16 cellular contexts compared by ENCODE assay signal in genomic region chr6:38799529-38800184, GRCh38.
DNase-seq lines count a peak whose midpoint lies in the region; ATAC-seq, FAIRE-seq and TF ChIP-seq lines count a peak whose summit lies in the region.
"Had no signal": no experiment of that assay in that cellular context is flagged by ENCODE, and none has a peak within 500 bp of the region (broad histone marks: within the 10 kb centered on the region; RNA-seq: fewer than 3 reads in every experiment).

No MANE protein-coding gene starts in this region.

- no peak for FAIRE-seq in bronchial epithelial cell (lab: Jason Lieb, UNC)
- FAIRE-seq: GM12892, H54 had no signal

- ATAC-seq in RWPE2 (ENCODE audit: low read depth), result peak; percentile 90

- no peak for TF ChIP-seq POLR2A in erythroblast (IDR thresholded peaks at IDR 0.05; ENCODE audit: low read length)

- TF ChIP-seq CTCF in RWPE2 (IDR thresholded peaks at IDR 0.05; ENCODE audit: poor library complexity, severe bottlenecking) (no peak), bronchial epithelial cell (IDR thresholded peaks at IDR 0.05; ENCODE audit: insufficient read depth, low read length, severe bottlenecking) (no peak), nephron (IDR thresholded peaks at IDR 0.05; ENCODE audit: unreplicated experiment in 3 of 3) (no peak)

- H3K27me3 ChIP-seq in RWPE2 (ENCODE audit: insufficient read depth, poor library complexity, severe bottlenecking) (no peaks in the 10 kb centered on the region), bronchial epithelial cell (ENCODE audit: control insufficient read depth, insufficient read depth, low read length) (peaks cover 2% of the 10 kb centered on the region)
- H3K27me3 ChIP-seq: BLaER1 had no signal

- H3K27ac Mint-ChIP-seq in nephron, result peak overlapping the region in 2 of 3 experiments; percentile 4 to 49
- H3K27ac Mint-ChIP-seq: CD8-positive, alpha-beta memory T cell had no signal

- H3K36me3 Mint-ChIP-seq in nephron (ENCODE audit: low read depth), result no peaks in the 10 kb centered on the region
- H3K36me3 Mint-ChIP-seq: CD8-positive, alpha-beta memory T cell had no signal

- H3K9me3 Mint-ChIP-seq in nephron, result no peaks in the 10 kb centered on the region
- H3K9me3 Mint-ChIP-seq: CD8-positive, alpha-beta memory T cell had no signal

- H3K36me3 ChIP-seq in RWPE2 (ENCODE audit: low read depth) (no peaks in the 10 kb centered on the region), bronchial epithelial cell (ENCODE audit: control insufficient read depth, insufficient read depth, low read length) (no peaks in the 10 kb centered on the region)
- H3K36me3 ChIP-seq: BLaER1 had no signal

- H3K4me1 ChIP-seq in RWPE2 (ENCODE audit: insufficient read depth, poor library complexity, severe bottlenecking), result peaks cover 25% of the 10 kb centered on the region
- H3K4me1 ChIP-seq: BLaER1 had no signal

- peaks cover 3% of the 10 kb centered on the region for H3K27me3 Mint-ChIP-seq in nephron (ENCODE audit: low read depth)

- no peaks in the 10 kb centered on the region for H3K9me3 ChIP-seq in RWPE2 (ENCODE audit: severe bottlenecking)
- H3K9me3 ChIP-seq: BLaER1 had no signal

- H3K4me3 ChIP-seq in RWPE2 (ENCODE audit: severe bottlenecking), result no peak overlapping the region
- H3K4me3 ChIP-seq in bronchial epithelial cell (ENCODE audit: low read depth, low read length), result no peak overlapping the region
- H3K4me3 ChIP-seq: BLaER1 had no signal

- no peak overlapping the region for H3K4me3 Mint-ChIP-seq in nephron
- H3K4me3 Mint-ChIP-seq: CD8-positive, alpha-beta memory T cell had no signal

- peak overlapping the region; percentile 79 for H3K27ac ChIP-seq in RWPE2 (ENCODE audit: poor library complexity, severe bottlenecking)
- H3K27ac ChIP-seq: BLaER1 had no signal

- DNase-seq in MV-4-11 (lab: John Stamatoyannopoulos, UW), result peak; percentile 43
- DNase-seq in RWPE2 (ENCODE audit: low spot score), result no peak
- peak; percentile 84 for DNase-seq in bronchial epithelial cell (ENCODE audit: low read depth)
- DNase-seq in activated CD8-positive, alpha-beta memory T cell treated with anti-CD3 and anti-CD28 coated beads, Interleukin-2, amount 50 U/mL, for 4 hours, result no peak
- no peak for DNase-seq in erythroblast (lab: John Stamatoyannopoulos, UW)
- DNase-seq in foreskin melanocyte, result no peak
- DNase-seq: CD8-positive, alpha-beta memory T cell; DMS53; NCI-H187 treated with DMSO at 0.1 percent for 48 hours; NCI-H345; NCI-H524 treated with DMSO at 0.1 percent for 48 hours; SIG-M5 had no signal

- H3K4me1 Mint-ChIP-seq in nephron, result peaks cover 50% of the 10 kb centered on the region
- H3K4me1 Mint-ChIP-seq: CD8-positive, alpha-beta memory T cell had no signal

Comparison
In these comparisons a context has a peak if more than half of its experiments do, and no peak if none do; other contexts are left out.
1. DNase-seq: peak in MV-4-11 (single experiment) and bronchial epithelial cell (single experiment); none in RWPE2 (single experiment), activated CD8-positive, alpha-beta memory T cell treated with anti-CD3 and anti-CD28 coated beads, Interleukin-2, amount 50 U/mL, for 4 hours (single experiment), erythroblast (0 of 2) and foreskin melanocyte (single experiment).